Comparison of ENCODE assay signal across 1 cellular context in the genomic region with DNA sequence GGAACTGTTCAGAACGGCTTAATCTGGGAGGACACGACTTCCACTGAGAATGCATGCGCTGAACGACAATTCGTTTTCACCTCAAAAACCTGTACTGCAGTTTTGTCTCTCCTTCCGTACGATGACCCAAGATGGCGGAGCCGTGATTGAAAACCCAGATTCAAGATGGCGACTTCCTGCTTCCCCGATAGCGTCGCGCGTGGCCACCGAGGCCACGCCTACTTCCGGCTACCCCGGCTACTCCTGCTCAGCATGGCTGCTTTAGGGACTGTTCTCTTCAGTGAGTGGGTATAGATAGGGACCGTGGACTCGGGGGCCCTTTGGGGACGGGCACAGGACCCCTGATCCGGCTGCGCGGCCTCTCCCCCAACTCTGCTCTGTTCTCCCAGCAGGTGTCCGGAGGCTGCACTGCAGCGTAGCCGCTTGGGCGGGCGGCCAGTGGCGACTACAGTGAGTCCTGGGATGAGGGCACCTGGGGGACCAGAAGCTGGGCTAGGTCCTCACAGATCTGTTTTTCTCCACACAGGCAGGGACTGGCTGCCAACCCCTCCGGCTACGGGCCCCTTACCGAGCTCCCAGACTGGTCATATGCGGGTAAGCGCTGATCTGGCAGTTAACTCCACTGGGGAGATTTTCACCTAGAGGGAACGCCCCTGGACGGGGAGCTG.
TF ChIP-seq lines count a peak whose summit lies in the region.

A gene (plus strand): TSS at position 227 of the 668 bp plus-strand sequence. CDS start 26 bp downstream, at position 253.

TF ChIP-seq in K562, 482 proteins besides CTCF, POLR2A, EP300 and RAD21 (continued from another document and continues in another):
- peak; percentile 54; the same call in 1 of the 2 replicates for TF ChIP-seq L3MBTL2 (IDR thresholded peaks at IDR 0.05)
- peak; percentile 44 to 60; a peak in 3 of 4 replicates for TF ChIP-seq RCOR1 (IDR thresholded peaks at IDR 0.05; ENCODE audit: borderline replicate concordance in 1 of 2, low read depth in 2 of 2, low read length in 2 of 2)
- peak; percentile 94 for TF ChIP-seq RBFOX2 (IDR thresholded peaks at IDR 0.05; ENCODE audit: low read depth, low read length)
- peak; percentile 71 for TF ChIP-seq CREM (IDR thresholded peaks at IDR 0.05; ENCODE audit: low read depth)
- no peak for TF ChIP-seq ZNF75A (CRISPR knock-in tag; IDR thresholded peaks at IDR 0.05)
- TF ChIP-seq FOXK1 (CRISPR knock-in tag; IDR thresholded peaks at IDR 0.05; ENCODE audit: borderline replicate concordance), result no peak
- TF ChIP-seq HEY1 (CRISPR knock-in tag; IDR thresholded peaks at IDR 0.05; ENCODE audit: borderline replicate concordance), result 0 out of 2 replicates have a peak, but pooled peaks have one; percentile 46
- no peak for TF ChIP-seq SRSF1 (IDR thresholded peaks at IDR 0.05; ENCODE audit: low read depth, low read length)
- TF ChIP-seq MTA1 (IDR thresholded peaks at IDR 0.05; ENCODE audit: borderline replicate concordance), result no peak
- TF ChIP-seq ELF4 (CRISPR knock-in tag; IDR thresholded peaks at IDR 0.05), result 0 out of 2 replicates have a peak, but pooled peaks have one; percentile 54
- peak; percentile 71; the same call in 1 of the 2 replicates for TF ChIP-seq BACH1 (tag; IDR thresholded peaks at IDR 0.05)
- TF ChIP-seq SUPT5H (IDR thresholded peaks at IDR 0.05), result peak; percentile 87
- peak; percentile 56 for TF ChIP-seq ASH1L (IDR thresholded peaks at IDR 0.05; ENCODE audit: borderline replicate concordance, low read depth, partially characterized antibody)
- TF ChIP-seq, protein P1, sequence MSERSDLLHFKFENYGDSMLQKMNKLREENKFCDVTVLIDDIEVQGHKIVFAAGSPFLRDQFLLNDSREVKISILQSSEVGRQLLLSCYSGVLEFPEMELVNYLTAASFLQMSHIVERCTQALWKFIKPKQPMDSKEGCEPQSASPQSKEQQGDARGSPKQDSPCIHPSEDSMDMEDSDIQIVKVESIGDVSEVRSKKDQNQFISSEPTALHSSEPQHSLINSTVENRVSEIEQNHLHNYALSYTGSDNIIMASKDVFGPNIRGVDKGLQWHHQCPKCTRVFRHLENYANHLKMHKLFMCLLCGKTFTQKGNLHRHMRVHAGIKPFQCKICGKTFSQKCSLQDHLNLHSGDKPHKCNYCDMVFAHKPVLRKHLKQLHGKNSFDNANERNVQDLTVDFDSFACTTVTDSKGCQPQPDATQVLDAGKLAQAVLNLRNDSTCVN (CRISPR knock-in tag; IDR thresholded peaks at IDR 0.05), result no peak
- peak; percentile 34; the same call in 1 of the 2 replicates for TF ChIP-seq RB1 (IDR thresholded peaks at IDR 0.05; ENCODE audit: low read depth)
- TF ChIP-seq FOXA3 (CRISPR knock-in tag; conservative IDR thresholded peaks at IDR 0.05 in 1 of 2, IDR thresholded peaks at IDR 0.05 in 1 of 2), result 0 out of 4 replicates have a peak, but pooled peaks of 1 of the 2 experiments have one; percentile 30
- TF ChIP-seq PPARD (CRISPR knock-in tag; IDR thresholded peaks at IDR 0.05), result no peak
- TF ChIP-seq TBP (optimal IDR thresholded peaks at IDR 0.05; ENCODE audit: low read depth, low read length), result peak; percentile 83
- no peak for TF ChIP-seq ZNF764 (CRISPR knock-in tag; IDR thresholded peaks at IDR 0.05; ENCODE audit: low read depth)
- TF ChIP-seq ZNF12 (CRISPR knock-in tag; IDR thresholded peaks at IDR 0.05), result peak; percentile 59; the same call in 1 of the 2 replicates
- peak; percentile 97 for TF ChIP-seq ELF1 (tag; IDR thresholded peaks at IDR 0.05)
- TF ChIP-seq SIX5 (IDR thresholded peaks at IDR 0.05; ENCODE audit: borderline replicate concordance in 1 of 2, insufficient read depth in 1 of 2, low read depth in 1 of 2, low read length in 2 of 2), result peak in 1 of 2 experiments; percentile 25; a peak in 1 of 4 replicates
- 0 out of 2 replicates have a peak, but pooled peaks have one; percentile 37 for TF ChIP-seq GATAD2B (IDR thresholded peaks at IDR 0.05; ENCODE audit: borderline replicate concordance)
- 0 out of 2 replicates have a peak, but pooled peaks have one; percentile 74 for TF ChIP-seq SRSF3 (IDR thresholded peaks at IDR 0.05; ENCODE audit: insufficient read depth, low read length)
- peak; percentile 87 for TF ChIP-seq SIN3B (IDR thresholded peaks at IDR 0.05; ENCODE audit: low read depth)
- no peak for TF ChIP-seq XRCC3 (IDR thresholded peaks at IDR 0.05)
- peak; percentile 90 for TF ChIP-seq TCF7L2 (IDR thresholded peaks at IDR 0.05; ENCODE audit: low read depth, low read length)
- TF ChIP-seq, protein P2, sequence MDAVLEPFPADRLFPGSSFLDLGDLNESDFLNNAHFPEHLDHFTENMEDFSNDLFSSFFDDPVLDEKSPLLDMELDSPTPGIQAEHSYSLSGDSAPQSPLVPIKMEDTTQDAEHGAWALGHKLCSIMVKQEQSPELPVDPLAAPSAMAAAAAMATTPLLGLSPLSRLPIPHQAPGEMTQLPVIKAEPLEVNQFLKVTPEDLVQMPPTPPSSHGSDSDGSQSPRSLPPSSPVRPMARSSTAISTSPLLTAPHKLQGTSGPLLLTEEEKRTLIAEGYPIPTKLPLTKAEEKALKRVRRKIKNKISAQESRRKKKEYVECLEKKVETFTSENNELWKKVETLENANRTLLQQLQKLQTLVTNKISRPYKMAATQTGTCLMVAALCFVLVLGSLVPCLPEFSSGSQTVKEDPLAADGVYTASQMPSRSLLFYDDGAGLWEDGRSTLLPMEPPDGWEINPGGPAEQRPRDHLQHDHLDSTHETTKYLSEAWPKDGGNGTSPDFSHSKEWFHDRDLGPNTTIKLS (IDR thresholded peaks at IDR 0.05; ENCODE audit: borderline replicate concordance, low read depth), result peak; percentile 74; the same call in 1 of the 2 replicates
- TF ChIP-seq, protein P3, sequence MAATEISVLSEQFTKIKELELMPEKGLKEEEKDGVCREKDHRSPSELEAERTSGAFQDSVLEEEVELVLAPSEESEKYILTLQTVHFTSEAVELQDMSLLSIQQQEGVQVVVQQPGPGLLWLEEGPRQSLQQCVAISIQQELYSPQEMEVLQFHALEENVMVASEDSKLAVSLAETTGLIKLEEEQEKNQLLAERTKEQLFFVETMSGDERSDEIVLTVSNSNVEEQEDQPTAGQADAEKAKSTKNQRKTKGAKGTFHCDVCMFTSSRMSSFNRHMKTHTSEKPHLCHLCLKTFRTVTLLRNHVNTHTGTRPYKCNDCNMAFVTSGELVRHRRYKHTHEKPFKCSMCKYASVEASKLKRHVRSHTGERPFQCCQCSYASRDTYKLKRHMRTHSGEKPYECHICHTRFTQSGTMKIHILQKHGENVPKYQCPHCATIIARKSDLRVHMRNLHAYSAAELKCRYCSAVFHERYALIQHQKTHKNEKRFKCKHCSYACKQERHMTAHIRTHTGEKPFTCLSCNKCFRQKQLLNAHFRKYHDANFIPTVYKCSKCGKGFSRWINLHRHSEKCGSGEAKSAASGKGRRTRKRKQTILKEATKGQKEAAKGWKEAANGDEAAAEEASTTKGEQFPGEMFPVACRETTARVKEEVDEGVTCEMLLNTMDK (IDR thresholded peaks at IDR 0.05; ENCODE audit: borderline replicate concordance, insufficient read depth, low read depth, low read length, poor library complexity, severe bottlenecking), result peak; percentile 25
- peak; percentile 65; the same call in 1 of the 2 replicates for TF ChIP-seq CHD2 (IDR thresholded peaks at IDR 0.05; ENCODE audit: low read depth, low read length)
- TF ChIP-seq, protein P4, sequence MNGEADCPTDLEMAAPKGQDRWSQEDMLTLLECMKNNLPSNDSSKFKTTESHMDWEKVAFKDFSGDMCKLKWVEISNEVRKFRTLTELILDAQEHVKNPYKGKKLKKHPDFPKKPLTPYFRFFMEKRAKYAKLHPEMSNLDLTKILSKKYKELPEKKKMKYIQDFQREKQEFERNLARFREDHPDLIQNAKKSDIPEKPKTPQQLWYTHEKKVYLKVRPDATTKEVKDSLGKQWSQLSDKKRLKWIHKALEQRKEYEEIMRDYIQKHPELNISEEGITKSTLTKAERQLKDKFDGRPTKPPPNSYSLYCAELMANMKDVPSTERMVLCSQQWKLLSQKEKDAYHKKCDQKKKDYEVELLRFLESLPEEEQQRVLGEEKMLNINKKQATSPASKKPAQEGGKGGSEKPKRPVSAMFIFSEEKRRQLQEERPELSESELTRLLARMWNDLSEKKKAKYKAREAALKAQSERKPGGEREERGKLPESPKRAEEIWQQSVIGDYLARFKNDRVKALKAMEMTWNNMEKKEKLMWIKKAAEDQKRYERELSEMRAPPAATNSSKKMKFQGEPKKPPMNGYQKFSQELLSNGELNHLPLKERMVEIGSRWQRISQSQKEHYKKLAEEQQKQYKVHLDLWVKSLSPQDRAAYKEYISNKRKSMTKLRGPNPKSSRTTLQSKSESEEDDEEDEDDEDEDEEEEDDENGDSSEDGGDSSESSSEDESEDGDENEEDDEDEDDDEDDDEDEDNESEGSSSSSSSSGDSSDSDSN (IDR thresholded peaks at IDR 0.05; ENCODE audit: borderline replicate concordance in 1 of 2, low read depth in 2 of 2, low read length in 2 of 2), result no peak
- TF ChIP-seq SIN3A (IDR thresholded peaks at IDR 0.05; ENCODE audit: borderline replicate concordance in 2 of 2, control insufficient read depth in 1 of 2, low read depth in 2 of 2, low read length in 2 of 2), result 0 out of 4 replicates have a peak, but pooled peaks of 1 of the 2 experiments have one; percentile 25
- TF ChIP-seq, protein P5, sequence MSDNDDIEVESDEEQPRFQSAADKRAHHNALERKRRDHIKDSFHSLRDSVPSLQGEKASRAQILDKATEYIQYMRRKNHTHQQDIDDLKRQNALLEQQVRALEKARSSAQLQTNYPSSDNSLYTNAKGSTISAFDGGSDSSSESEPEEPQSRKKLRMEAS (CRISPR knock-in tag; IDR thresholded peaks at IDR 0.05), result peak; percentile 57
- peak; percentile 83 for TF ChIP-seq RBBP5 (IDR thresholded peaks at IDR 0.05; ENCODE audit: borderline replicate concordance, insufficient read depth, low read length, poor library complexity, severe bottlenecking)
- no peak for TF ChIP-seq TAF15 (IDR thresholded peaks at IDR 0.05; ENCODE audit: low read depth, low read length)
- TF ChIP-seq, protein P6, sequence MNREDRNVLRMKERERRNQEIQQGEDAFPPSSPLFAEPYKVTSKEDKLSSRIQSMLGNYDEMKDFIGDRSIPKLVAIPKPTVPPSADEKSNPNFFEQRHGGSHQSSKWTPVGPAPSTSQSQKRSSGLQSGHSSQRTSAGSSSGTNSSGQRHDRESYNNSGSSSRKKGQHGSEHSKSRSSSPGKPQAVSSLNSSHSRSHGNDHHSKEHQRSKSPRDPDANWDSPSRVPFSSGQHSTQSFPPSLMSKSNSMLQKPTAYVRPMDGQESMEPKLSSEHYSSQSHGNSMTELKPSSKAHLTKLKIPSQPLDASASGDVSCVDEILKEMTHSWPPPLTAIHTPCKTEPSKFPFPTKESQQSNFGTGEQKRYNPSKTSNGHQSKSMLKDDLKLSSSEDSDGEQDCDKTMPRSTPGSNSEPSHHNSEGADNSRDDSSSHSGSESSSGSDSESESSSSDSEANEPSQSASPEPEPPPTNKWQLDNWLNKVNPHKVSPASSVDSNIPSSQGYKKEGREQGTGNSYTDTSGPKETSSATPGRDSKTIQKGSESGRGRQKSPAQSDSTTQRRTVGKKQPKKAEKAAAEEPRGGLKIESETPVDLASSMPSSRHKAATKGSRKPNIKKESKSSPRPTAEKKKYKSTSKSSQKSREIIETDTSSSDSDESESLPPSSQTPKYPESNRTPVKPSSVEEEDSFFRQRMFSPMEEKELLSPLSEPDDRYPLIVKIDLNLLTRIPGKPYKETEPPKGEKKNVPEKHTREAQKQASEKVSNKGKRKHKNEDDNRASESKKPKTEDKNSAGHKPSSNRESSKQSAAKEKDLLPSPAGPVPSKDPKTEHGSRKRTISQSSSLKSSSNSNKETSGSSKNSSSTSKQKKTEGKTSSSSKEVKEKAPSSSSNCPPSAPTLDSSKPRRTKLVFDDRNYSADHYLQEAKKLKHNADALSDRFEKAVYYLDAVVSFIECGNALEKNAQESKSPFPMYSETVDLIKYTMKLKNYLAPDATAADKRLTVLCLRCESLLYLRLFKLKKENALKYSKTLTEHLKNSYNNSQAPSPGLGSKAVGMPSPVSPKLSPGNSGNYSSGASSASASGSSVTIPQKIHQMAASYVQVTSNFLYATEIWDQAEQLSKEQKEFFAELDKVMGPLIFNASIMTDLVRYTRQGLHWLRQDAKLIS (CRISPR knock-in tag; IDR thresholded peaks at IDR 0.05), result peak; percentile 67; the same call in 1 of the 2 replicates
- TF ChIP-seq, protein P7, sequence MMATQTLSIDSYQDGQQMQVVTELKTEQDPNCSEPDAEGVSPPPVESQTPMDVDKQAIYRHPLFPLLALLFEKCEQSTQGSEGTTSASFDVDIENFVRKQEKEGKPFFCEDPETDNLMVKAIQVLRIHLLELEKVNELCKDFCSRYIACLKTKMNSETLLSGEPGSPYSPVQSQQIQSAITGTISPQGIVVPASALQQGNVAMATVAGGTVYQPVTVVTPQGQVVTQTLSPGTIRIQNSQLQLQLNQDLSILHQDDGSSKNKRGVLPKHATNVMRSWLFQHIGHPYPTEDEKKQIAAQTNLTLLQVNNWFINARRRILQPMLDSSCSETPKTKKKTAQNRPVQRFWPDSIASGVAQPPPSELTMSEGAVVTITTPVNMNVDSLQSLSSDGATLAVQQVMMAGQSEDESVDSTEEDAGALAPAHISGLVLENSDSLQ (IDR thresholded peaks at IDR 0.05), result peak; percentile 35; the same call in 1 of the 2 replicates
- TF ChIP-seq ETV1 (tag; conservative IDR thresholded peaks at IDR 0.05; ENCODE audit: low read depth), result peak; percentile 89
